Comparison of ENCODE assay signal across 30 cellular contexts in the genomic region with DNA sequence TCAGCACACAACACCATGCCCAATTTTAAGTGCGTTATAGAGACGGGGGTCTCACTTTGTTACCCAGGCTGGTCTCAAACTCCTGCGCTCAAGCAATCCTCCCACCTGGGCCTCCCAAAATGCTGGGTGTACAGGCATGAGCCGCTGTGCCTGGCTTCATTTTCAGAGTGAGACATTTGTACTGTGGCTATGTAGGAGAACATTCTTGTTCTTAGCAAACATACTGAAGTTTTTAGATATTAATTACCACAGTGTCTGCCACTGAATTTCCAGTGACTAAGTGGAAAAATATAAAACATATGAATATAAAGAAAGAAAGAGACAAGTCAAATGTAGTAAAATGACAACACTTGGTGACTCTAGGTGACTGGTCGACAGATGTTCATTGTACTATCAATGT. TPM values are rescaled to one million over a fixed set of nuclear protein-coding genes. Genes with fewer than 3 reads are reported as not detected.
A peak's percentile ranks its signal among the peaks of the same experiment; 100 is the strongest.
DNase-seq lines count a peak whose midpoint lies in the region; ATAC-seq, FAIRE-seq and TF ChIP-seq lines count a peak whose summit lies in the region.
"Had no signal": no experiment of that assay in that cellular context is flagged by ENCODE, and none has a peak within 500 bp of the region (broad histone marks: within the 10 kb centered on the region; RNA-seq: fewer than 3 reads in every experiment).

No MANE protein-coding gene starts in this region.

- H3K4me3 ChIP-seq in right cardiac atrium (ENCODE audit: low read length), result no peak overlapping the region
- no peak overlapping the region for H3K4me3 ChIP-seq in K562
- no peak overlapping the region for H3K4me3 ChIP-seq in H7 (ENCODE audit: insufficient read depth, low read depth, low read length)
- H3K4me3 ChIP-seq: BLaER1 had no signal

- no peaks in the 10 kb centered on the region for H3K9me3 Mint-ChIP-seq in stimulated activated effector memory CD8-positive, alpha-beta T cell treated with anti-CD3 and anti-CD28 coated beads, Interleukin-12 subunit alpha, Interleukin-12 subunit beta, amount 100 ng/mL, for 72 hours

- CTCF ChIA-PET in K562 (lab: Yijun Ruan, JAX; ENCODE audit: low intra/inter-chr PET ratio), result no interaction called here

- H3K27ac ChIP-seq in right cardiac atrium (ENCODE audit: low read length) (no peak overlapping the region), K562 (ENCODE audit: extremely low read depth, low read depth, low read length) (no peak overlapping the region), caudate nucleus (ENCODE audit: low read depth, low read length) (no peak overlapping the region)
- H3K27ac ChIP-seq: BLaER1 had no signal

- 86% methylated on average over 5 of the region's 5 CpGs for WGBS in right cardiac atrium
- 83% methylated on average over 5 of the region's 5 CpGs for WGBS in K562 (ENCODE audit: insufficient coverage, low coverage, missing lambda C conversion rate)

- no peak overlapping the region for H3K9ac ChIP-seq in K562 (ENCODE audit: insufficient read depth in 1 of 2, low read depth in 2 of 2, low read length in 2 of 2)
- H3K9ac ChIP-seq: BLaER1 had no signal

- TF ChIP-seq EP300 in K562 (IDR thresholded peaks at IDR 0.05; ENCODE audit: low read length), result no peak

- no peak for TF ChIP-seq RAD21 in K562 (CRISPR knock-in tag; conservative IDR thresholded peaks at IDR 0.05 in 1 of 2, IDR thresholded peaks at IDR 0.05 in 1 of 2)

- no peaks in the 10 kb centered on the region for H4K20me1 ChIP-seq in K562 (replicated peaks; ENCODE audit: control insufficient read depth, insufficient read depth, low read length)
- H4K20me1 ChIP-seq: BLaER1 had no signal

- no peak overlapping the region for H3K27ac Mint-ChIP-seq in stimulated activated effector memory CD8-positive, alpha-beta T cell treated with anti-CD3 and anti-CD28 coated beads, Interleukin-12 subunit alpha, Interleukin-12 subunit beta, amount 100 ng/mL, for 72 hours
- H3K27ac Mint-ChIP-seq: CD14-positive monocyte; CD4-positive, alpha-beta memory T cell; CD4-positive, CD25-positive, alpha-beta regulatory T cell; CD8-positive, alpha-beta memory T cell had no signal

- no peak overlapping the region for H2AFZ ChIP-seq in K562 (ENCODE audit: low read depth, low read length)

- H3K4me1 Mint-ChIP-seq in stimulated activated effector memory CD8-positive, alpha-beta T cell treated with anti-CD3 and anti-CD28 coated beads, Interleukin-12 subunit alpha, Interleukin-12 subunit beta, amount 100 ng/mL, for 72 hours, result no peaks in the 10 kb centered on the region
- H3K4me1 Mint-ChIP-seq: CD14-positive monocyte; CD4-positive, alpha-beta memory T cell; CD8-positive, alpha-beta memory T cell had no signal

- TF ChIP-seq CTCF in GM13977 (IDR thresholded peaks at IDR 0.05; ENCODE audit: extremely low read depth, insufficient read depth, missing control alignments) (no peak), K562 (IDR thresholded peaks at IDR 0.05 in 2 of 3, conservative IDR thresholded peaks at IDR 0.05 in 1 of 3; ENCODE audit: insufficient read depth in 2 of 3, low read depth in 1 of 3, low read length in 3 of 3) (no peak)

- peaks cover 23% of the 10 kb centered on the region for H3K79me2 ChIP-seq in K562 (ENCODE audit: control insufficient read depth, insufficient read depth, low read length)

- no peak for ATAC-seq in Right ventricle myocardium inferior
- no peak for ATAC-seq in right cardiac atrium
- no peak for ATAC-seq in K562
- ATAC-seq in stimulated activated effector memory CD8-positive, alpha-beta T cell treated with anti-CD3 and anti-CD28 coated beads, Interleukin-12 subunit alpha, Interleukin-12 subunit beta, amount 100 ng/mL, for 72 hours, result peak; percentile 19
- ATAC-seq in HG02571 (IDR thresholded peaks at IDR 0.05; ENCODE audit: unreplicated experiment), result no peak

- H3K36me3 Mint-ChIP-seq in stimulated activated effector memory CD8-positive, alpha-beta T cell treated with anti-CD3 and anti-CD28 coated beads, Interleukin-12 subunit alpha, Interleukin-12 subunit beta, amount 100 ng/mL, for 72 hours, result no peaks in the 10 kb centered on the region
- H3K36me3 Mint-ChIP-seq: CD14-positive monocyte; CD4-positive, alpha-beta memory T cell; CD4-positive, CD25-positive, alpha-beta regulatory T cell had no signal

- H3K4me1 ChIP-seq in right cardiac atrium (ENCODE audit: control insufficient read depth, insufficient read depth, low read length) (no peaks in the 10 kb centered on the region), K562 (replicated peaks in 1 of 2; ENCODE audit: control insufficient read depth in 2 of 2, insufficient read depth in 2 of 2, low read length in 2 of 2) (peaks cover 0 to 5% of the 10 kb centered on the region in 2 experiments; a peak in 2 of 5 replicates)
- H3K4me1 ChIP-seq: BE2C had no signal

- DNase-seq in Right ventricle myocardium inferior (ENCODE audit: missing footprints) (peak; percentile 45), right cardiac atrium (no peak), GM13977 (ENCODE audit: low spot score) (peak; percentile 6), K562 (ENCODE audit: extremely low read depth in 1 of 4, low spot score in 3 of 4) (no peak), H7 (no peak), caudate nucleus (lab: John Stamatoyannopoulos, UW) (no peak)
- no peak for DNase-seq in stimulated activated effector memory CD8-positive, alpha-beta T cell treated with anti-CD3 and anti-CD28 coated beads, Interleukin-12 subunit alpha, Interleukin-12 subunit beta, amount 100 ng/mL, for 72 hours (ENCODE audit: low spot score in 2 of 2)
- DNase-seq: 8988T; ACHN; BE2C; C1 segment of cervical spinal cord; CD4-positive, alpha-beta memory T cell; CD4-positive, CD25-positive, alpha-beta regulatory T cell; CD8-positive, alpha-beta memory T cell; COR-L47; DMS 273 treated with DMSO at 0.1 percent for 48 hours; DMS153; DMS53; DMS79; DND-41; EL; GDM1 had no signal

- BruUV-seq in K562 (replicated peaks; lab: Mats Ljungman, UMichigan), result no TSS peak

- no peak overlapping the region for H3K4me2 ChIP-seq in K562 (ENCODE audit: insufficient read depth, low read length)
- H3K4me2 ChIP-seq: BLaER1 had no signal

- H3K9me1 ChIP-seq in K562 (ENCODE audit: control insufficient read depth, insufficient read depth, low read length), result no peaks in the 10 kb centered on the region

- no peak for FAIRE-seq in K562 (lab: Jason Lieb, UNC)
- FAIRE-seq: A204.1, GM12891, GM18507 had no signal

- H3K9me3 ChIP-seq in right cardiac atrium (ENCODE audit: control insufficient read depth, low read length) (no peaks in the 10 kb centered on the region), K562 (replicated peaks; ENCODE audit: control insufficient read depth, insufficient read depth, low read depth, low read length) (no peaks in the 10 kb centered on the region)
- H3K9me3 ChIP-seq: BE2C had no signal

- POLR2A ChIA-PET in K562 (lab: Yijun Ruan, JAX), result interaction anchor here (0.6 kb wide), 1 partner anchor 10 kb away, joined by 3 read pairs; no protein-coding TSS in a partner anchor

- peaks cover 45% of the 10 kb centered on the region for H3K36me3 ChIP-seq in K562 (ENCODE audit: control insufficient read depth, insufficient read depth, low read length)
- no peaks in the 10 kb centered on the region for H3K36me3 ChIP-seq in H7 (replicated peaks; ENCODE audit: control insufficient read depth, insufficient read depth, low read length)
- H3K36me3 ChIP-seq: BE2C had no signal

- no peak overlapping the region for H3K4me3 Mint-ChIP-seq in stimulated activated effector memory CD8-positive, alpha-beta T cell treated with anti-CD3 and anti-CD28 coated beads, Interleukin-12 subunit alpha, Interleukin-12 subunit beta, amount 100 ng/mL, for 72 hours
- H3K4me3 Mint-ChIP-seq: CD4-positive, alpha-beta memory T cell; CD4-positive, CD25-positive, alpha-beta regulatory T cell; CD8-positive, alpha-beta memory T cell had no signal

- TF ChIP-seq POLR2A in K562 (conservative IDR thresholded peaks at IDR 0.05), result peak; percentile 36

- in situ Hi-C loops in GM13977 (cut with MboI; ENCODE audit: low pct_unique_long_range_greater_than_20kb, low sequenced_read_pairs, unreplicated experiment), result no loop called here
- in situ Hi-C loops in K562 (cut with MboI), result no loop called here

- H3K27me3 ChIP-seq in right cardiac atrium (ENCODE audit: control insufficient read depth, insufficient read depth) (peaks cover 3% of the 10 kb centered on the region), K562 (ENCODE audit: control insufficient read depth in 2 of 2, insufficient read depth in 2 of 2, low read length in 2 of 2) (no peaks in the 10 kb centered on the region), H7 (ENCODE audit: control insufficient read depth, insufficient read depth, low read length) (peaks cover 70% of the 10 kb centered on the region)
- H3K27me3 ChIP-seq: BLaER1 had no signal

- intact Hi-C loops in Right ventricle myocardium inferior (cut with DNase I), result no loop called here
- intact Hi-C loops in right cardiac atrium (cut with DNase I), result no loop called here
- intact Hi-C loops in K562 (cut with micrococcal nuclease), result no loop called here

TF ChIP-seq in K562, 482 proteins besides CTCF, POLR2A, EP300 and RAD21:
- TF ChIP-seq MXI1 (IDR thresholded peaks at IDR 0.05; ENCODE audit: low read depth, low read length) (no peak), PYGO2 (tag; IDR thresholded peaks at IDR 0.05) (no peak), NR1H2 (CRISPR knock-in tag; IDR thresholded peaks at IDR 0.05) (no peak)
TF ChIP-seq in K562: peak in this region for 0.

RNA-seq across cellular contexts. Expression of a gene that starts 20.9 kb away (rescaled TPM):
- total RNA-seq in Right ventricle myocardium inferior, result 37.6 TPM
- 10 to 100 TPM in 3 of 4 donors, 1 to 10 TPM in 1; 8.0 to 44.4 (median 26.8) TPM for total RNA-seq in right cardiac atrium
- polyA plus RNA-seq in right cardiac atrium, result 57.8 TPM
- total RNA-seq in K562 (2011; cell fraction: chromatin; rRNA removed; ENCODE audit: low replicate concordance), result 237 and 332 TPM in 2 replicates
- total RNA-seq in K562 (2011; cell fraction: nucleolus; rRNA removed), result 194 and 284 TPM in 2 replicates
- total RNA-seq in K562 (2011; cell fraction: nucleoplasm; rRNA removed), result 242 and 248 TPM in 2 replicates
- 39.4 and 46.8 TPM in 2 replicates for total RNA-seq in K562 (2014; rRNA removed)
- total RNA-seq in K562 (2014; rRNA removed; fragmentation: Illumina TruSeq; extraction: Trizol), result 17.1 and 18.5 TPM in 2 replicates
- total RNA-seq in K562 (2015; rRNA removed; fragmentation: Illumina TruSeq; extraction: Trizol), result 29.4 and 29.6 TPM in 2 replicates
- 42.7 and 50.7 TPM in 2 replicates for total RNA-seq in K562 (2021)
- polyA plus RNA-seq in K562 (2011; rRNA removed), result 18.9 and 25.6 TPM in 2 replicates
- 13.6 and 19.3 TPM in 2 replicates for polyA plus RNA-seq in K562 (2011; cell fraction: cytosol; rRNA removed)
- polyA plus RNA-seq in K562 (2011; cell fraction: nucleus; rRNA removed), result 99.2 and 210 TPM in 2 replicates
- 62.1 and 65.7 TPM in 2 replicates for polyA plus RNA-seq in K562 (2012)
- polyA plus RNA-seq in K562 (2014; fragmentation: Illumina TruSeq; extraction: Trizol), result 32.7 and 35.3 TPM in 2 replicates
- 1 to 10 TPM; 3.7 to 3.9 TPM for polyA plus RNA-seq in K562 (2014; fragmentation: Nextera tagmentation; extraction: Ambion mirVana)
- 86.7 and 88.7 TPM in 2 replicates for polyA plus RNA-seq in K562 (2014; rRNA removed)
- polyA minus RNA-seq in K562 (2011; rRNA and poly(A)+ RNA removed), result 6.0 and 15.6 TPM in 2 replicates
- polyA minus RNA-seq in K562 (2011; cell fraction: cytosol; rRNA and poly(A)+ RNA removed), result 7.2 and 20.7 TPM in 2 replicates
- 54.0 and 85.9 TPM in 2 replicates for polyA minus RNA-seq in K562 (2011; cell fraction: nucleus; rRNA and poly(A)+ RNA removed)
- 0.31 and 1.1 TPM in 2 replicates for total RNA-seq in H7 (2014; rRNA removed; shearing (Covaris generic))
- total RNA-seq: A673; CD4-positive, alpha-beta memory T cell; CD4-positive, CD25-positive, alpha-beta regulatory T cell; CD8-positive, alpha-beta memory T cell had no signal
- polyA plus RNA-seq: AG04450; CD14-positive monocyte; CD4-positive, alpha-beta memory T cell; CD4-positive, CD25-positive, alpha-beta regulatory T cell; CD8-positive, alpha-beta memory T cell had no signal

Comparison
In these comparisons a context has a peak if more than half of its experiments do, and no peak if none do; other contexts are left out.
1. DNase-seq: peak in Right ventricle myocardium inferior (single experiment) and GM13977 (single experiment); none in right cardiac atrium (0 of 3), K562 (0 of 4), stimulated activated effector memory CD8-positive, alpha-beta T cell treated with anti-CD3 and anti-CD28 coated beads, Interleukin-12 subunit alpha, Interleukin-12 subunit beta, amount 100 ng/mL, for 72 hours (0 of 2), H7 (single experiment) and caudate nucleus (0 of 61).